In the genomic region with DNA sequence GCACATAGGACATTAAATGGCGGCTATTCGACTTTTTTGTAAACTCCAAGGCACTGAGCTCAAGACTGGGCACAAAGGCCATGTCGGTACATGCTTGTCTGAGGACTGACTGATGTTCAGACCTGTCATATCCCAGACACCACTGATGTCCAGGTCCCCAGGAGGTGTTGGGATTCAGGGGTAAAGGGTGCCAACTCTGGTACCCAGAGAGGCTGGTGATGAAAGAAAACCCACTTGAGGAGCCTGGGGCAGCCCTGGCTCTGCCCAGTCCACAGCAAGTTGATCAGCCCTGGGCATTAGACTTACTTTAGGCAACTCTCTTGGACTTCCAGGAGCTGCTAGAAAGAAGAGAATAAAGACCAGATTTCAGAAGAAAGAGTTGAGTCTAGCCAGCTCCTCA, we compare ENCODE assay signal across 25 cellular contexts. TPM values are rescaled to one million over a fixed set of nuclear protein-coding genes. Genes with fewer than 3 reads are reported as not detected.
A peak's percentile ranks its signal among the peaks of the same experiment; 100 is the strongest.
DNase-seq lines count a peak whose midpoint lies in the region; ATAC-seq and TF ChIP-seq lines count a peak whose summit lies in the region.
"Had no signal": no experiment of that assay in that cellular context is flagged by ENCODE, and none has a peak within 500 bp of the region (broad histone marks: within the 10 kb centered on the region; RNA-seq: fewer than 3 reads in every experiment).

No MANE protein-coding gene starts in this region.

- peak overlapping the region; percentile 45 for H3K27ac Mint-ChIP-seq in activated T-cell treated with anti-CD3 and anti-CD28 coated beads, Interleukin-2, amount 50 U/mL, for 72 hours
- H3K27ac Mint-ChIP-seq in dendritic cell treated with granulocyte-macrophage colony-stimulating factor and Interleukin-4, amounts not matched to agents 40 ng/mL and 50 ng/mL, for 4 days, result peak overlapping the region; percentile 79
- H3K27ac Mint-ChIP-seq in stimulated activated naive CD8-positive, alpha-beta T cell treated with anti-CD3 and anti-CD28 coated beads, Interleukin-15, Interleukin-2, amounts not matched to agents 100 ng/mL and 50 ng/mL, for 24 hours, result peak overlapping the region; percentile 34

- H3K36me3 ChIP-seq in OCI-LY7 (ENCODE audit: insufficient read depth, low read length), result peaks cover 58% of the 10 kb centered on the region
- H3K36me3 ChIP-seq: gastrocnemius medialis, ovary, thyroid gland, WERI-Rb-1 had no signal

- intact Hi-C loops in OCI-LY7 (cut with micrococcal nuclease; ENCODE audit: unreplicated experiment), result no loop called here
- intact Hi-C loops in dendritic cell treated with granulocyte-macrophage colony-stimulating factor and Interleukin-4, amounts not matched to agents 40 ng/mL and 50 ng/mL, for 4 days (cut with micrococcal nuclease), result loop anchor here (2.0 kb wide), 1 partner anchor 14 kb away; no protein-coding TSS in a partner anchor

- peak; percentile 4 to 33 for ATAC-seq in activated T-cell treated with anti-CD3 and anti-CD28 coated beads, Interleukin-2, amount 50 U/mL, for 72 hours (replicated peaks in 1 of 2)
- ATAC-seq in HG03135 (IDR thresholded peaks at IDR 0.05; ENCODE audit: unreplicated experiment), result no peak
- ATAC-seq: esophagus mucosa, gastrocnemius medialis had no signal

- no peak for TF ChIP-seq CTCF in OCI-LY7 (conservative IDR thresholded peaks at IDR 0.05; ENCODE audit: low read length)

- no peaks in the 10 kb centered on the region for H3K4me1 ChIP-seq in OCI-LY7 (ENCODE audit: insufficient read depth, low read length, poor library complexity, severe bottlenecking)
- H3K4me1 ChIP-seq: gastrocnemius medialis, thyroid gland had no signal

- H4K20me1 ChIP-seq in OCI-LY7 (ENCODE audit: insufficient read depth, low read length), result no peaks in the 10 kb centered on the region

- H3K27me3 Mint-ChIP-seq in activated T-cell treated with anti-CD3 and anti-CD28 coated beads, Interleukin-2, amount 50 U/mL, for 72 hours (ENCODE audit: low read depth), result no peaks in the 10 kb centered on the region
- no peaks in the 10 kb centered on the region for H3K27me3 Mint-ChIP-seq in dendritic cell treated with granulocyte-macrophage colony-stimulating factor and Interleukin-4, amounts not matched to agents 40 ng/mL and 50 ng/mL, for 4 days
- H3K27me3 Mint-ChIP-seq in stimulated activated naive CD8-positive, alpha-beta T cell treated with anti-CD3 and anti-CD28 coated beads, Interleukin-15, Interleukin-2, amounts not matched to agents 100 ng/mL and 50 ng/mL, for 24 hours, result no peaks in the 10 kb centered on the region

- no peaks in the 10 kb centered on the region for H3K9me3 ChIP-seq in OCI-LY7 (ENCODE audit: low read length)
- H3K9me3 ChIP-seq: gastrocnemius medialis, ovary, thyroid gland had no signal

- H2AFZ ChIP-seq in OCI-LY7 (ENCODE audit: low read length), result no peak overlapping the region

- no peak for DNase-seq in activated T-cell treated with anti-CD3 and anti-CD28 coated beads, Interleukin-2, amount 50 U/mL, for 72 hours
- DNase-seq in activated T-cell treated with anti-CD3 and anti-CD28 coated beads, Interleukin-2, amount 50 U/mL, for 1 hour, result no peak
- DNase-seq in OCI-LY7 (ENCODE audit: low spot score), result no peak
- DNase-seq in foreskin melanocyte, result no peak
- no peak for DNase-seq in activated CD4-positive, alpha-beta T cell treated with anti-CD3 and anti-CD28 coated beads for 4 hours
- DNase-seq: cerebellar nuclear complex; DMS79 treated with DMSO at 0.1 percent for 48 hours; effector CD4-positive, alpha-beta T cell; gastrocnemius medialis; KBM-7; NCI-H1930; NCI-H226; NCI-H82; ovary; right cardiac atrium; SHP77; thyroid gland; WERI-Rb-1 had no signal

- H3K4me3 Mint-ChIP-seq in activated T-cell treated with anti-CD3 and anti-CD28 coated beads, Interleukin-2, amount 50 U/mL, for 72 hours, result peak overlapping the region; percentile 21 to 50
- H3K4me3 Mint-ChIP-seq in dendritic cell treated with granulocyte-macrophage colony-stimulating factor and Interleukin-4, amounts not matched to agents 40 ng/mL and 50 ng/mL, for 4 days, result no peak overlapping the region
- H3K4me3 Mint-ChIP-seq in stimulated activated naive CD8-positive, alpha-beta T cell treated with anti-CD3 and anti-CD28 coated beads, Interleukin-15, Interleukin-2, amounts not matched to agents 100 ng/mL and 50 ng/mL, for 24 hours, result no peak overlapping the region

- H3K9me2 ChIP-seq in OCI-LY7 (ENCODE audit: insufficient read depth, low read length), result no peaks in the 10 kb centered on the region

- POLR2A ChIA-PET in OCI-LY7 (lab: Charles Lee), result interaction anchor here (0.6 to 1.3 kb wide), 2 partner anchors 11 to 74 kb away, joined by 3 read pairs; no protein-coding TSS in a partner anchor

- CTCF ChIA-PET in OCI-LY7 (lab: Charles Lee; ENCODE audit: unreplicated experiment), result no interaction called here

- peaks cover 32% of the 10 kb centered on the region for H3K4me1 Mint-ChIP-seq in activated T-cell treated with anti-CD3 and anti-CD28 coated beads, Interleukin-2, amount 50 U/mL, for 72 hours (ENCODE audit: low read depth)
- H3K4me1 Mint-ChIP-seq in dendritic cell treated with granulocyte-macrophage colony-stimulating factor and Interleukin-4, amounts not matched to agents 40 ng/mL and 50 ng/mL, for 4 days (ENCODE audit: low read depth), result peaks cover 55% of the 10 kb centered on the region
- peaks cover 30% of the 10 kb centered on the region for H3K4me1 Mint-ChIP-seq in stimulated activated naive CD8-positive, alpha-beta T cell treated with anti-CD3 and anti-CD28 coated beads, Interleukin-15, Interleukin-2, amounts not matched to agents 100 ng/mL and 50 ng/mL, for 24 hours (ENCODE audit: low read depth)

- peak overlapping the region; percentile 11 for H3K27ac ChIP-seq in OCI-LY7 (ENCODE audit: low read depth, low read length, poor library complexity, severe bottlenecking)
- H3K27ac ChIP-seq: gastrocnemius medialis, ovary, thyroid gland, WERI-Rb-1 had no signal

- H3K9me3 Mint-ChIP-seq in activated T-cell treated with anti-CD3 and anti-CD28 coated beads, Interleukin-2, amount 50 U/mL, for 72 hours, result no peaks in the 10 kb centered on the region
- H3K9me3 Mint-ChIP-seq in dendritic cell treated with granulocyte-macrophage colony-stimulating factor and Interleukin-4, amounts not matched to agents 40 ng/mL and 50 ng/mL, for 4 days, result no peaks in the 10 kb centered on the region
- no peaks in the 10 kb centered on the region for H3K9me3 Mint-ChIP-seq in stimulated activated naive CD8-positive, alpha-beta T cell treated with anti-CD3 and anti-CD28 coated beads, Interleukin-15, Interleukin-2, amounts not matched to agents 100 ng/mL and 50 ng/mL, for 24 hours

- peaks cover 0 to 7% of the 10 kb centered on the region in 2 donors for H3K36me3 Mint-ChIP-seq in activated T-cell treated with anti-CD3 and anti-CD28 coated beads, Interleukin-2, amount 50 U/mL, for 72 hours (ENCODE audit: insufficient read depth in 2 of 2)
- peaks cover 41% of the 10 kb centered on the region for H3K36me3 Mint-ChIP-seq in dendritic cell treated with granulocyte-macrophage colony-stimulating factor and Interleukin-4, amounts not matched to agents 40 ng/mL and 50 ng/mL, for 4 days (ENCODE audit: low read depth)
- H3K36me3 Mint-ChIP-seq in stimulated activated naive CD8-positive, alpha-beta T cell treated with anti-CD3 and anti-CD28 coated beads, Interleukin-15, Interleukin-2, amounts not matched to agents 100 ng/mL and 50 ng/mL, for 24 hours (ENCODE audit: low read depth), result peaks cover 13% of the 10 kb centered on the region

- H3K4me2 ChIP-seq in OCI-LY7 (ENCODE audit: low read length), result no peak overlapping the region

- no peak overlapping the region for H3K4me3 ChIP-seq in OCI-LY7 (ENCODE audit: low read depth, low read length, poor library complexity, severe bottlenecking)
- H3K4me3 ChIP-seq: gastrocnemius medialis, lung, ovary, thyroid gland had no signal

- BruUV-seq in OCI-LY7 (replicated peaks; lab: Mats Ljungman, UMichigan), result no TSS peak

- H3K79me2 ChIP-seq in OCI-LY7 (ENCODE audit: insufficient read depth, low read depth, low read length), result no peaks in the 10 kb centered on the region

RNA-seq across cellular contexts. Expression of gene SASH3, which starts 18.7 kb away (rescaled TPM):
- 100 to 1,000 TPM; 148 to 166 TPM for total RNA-seq in activated T-cell treated with anti-CD3 and anti-CD28 coated beads, Interleukin-2, amount 50 U/mL, for 72 hours
- total RNA-seq in OCI-LY7 (2014; rRNA removed; shearing (Covaris generic)), result 163 and 194 TPM in 2 replicates
- 150 and 157 TPM in 2 replicates for total RNA-seq in OCI-LY7 (2022)
- total RNA-seq: H1, kidney epithelial cell had no signal

RNA-seq across cellular contexts. Expression of gene ZDHHC9, which starts 45.2 kb away (rescaled TPM):
- total RNA-seq in activated T-cell treated with anti-CD3 and anti-CD28 coated beads, Interleukin-2, amount 50 U/mL, for 72 hours, result 10 to 100 TPM; 12.6 to 12.8 TPM
- total RNA-seq in OCI-LY7 (2014; rRNA removed; shearing (Covaris generic)), result 5.0 and 8.2 TPM in 2 replicates
- total RNA-seq in OCI-LY7 (2022), result 10.0 and 11.3 TPM in 2 replicates

RNA-seq across cellular contexts. Expression of gene XPNPEP2, which starts 59.7 kb away (rescaled TPM):
- total RNA-seq in activated T-cell treated with anti-CD3 and anti-CD28 coated beads, Interleukin-2, amount 50 U/mL, for 72 hours, result under 1 TPM; 0.24 to 0.42 TPM
- not detected in 2 replicates for total RNA-seq in OCI-LY7 (2014; rRNA removed; shearing (Covaris generic))
- total RNA-seq in OCI-LY7 (2022), result not detected in 2 replicates
- total RNA-seq: H1, kidney epithelial cell had no signal

Comparison
In these comparisons a context has a peak if more than half of its experiments do, and no peak if none do; other contexts are left out.
1. H3K4me3 Mint-ChIP-seq: peak in activated T-cell treated with anti-CD3 and anti-CD28 coated beads, Interleukin-2, amount 50 U/mL, for 72 hours (2 of 2); none in dendritic cell treated with granulocyte-macrophage colony-stimulating factor and Interleukin-4, amounts not matched to agents 40 ng/mL and 50 ng/mL, for 4 days (single experiment) and stimulated activated naive CD8-positive, alpha-beta T cell treated with anti-CD3 and anti-CD28 coated beads, Interleukin-15, Interleukin-2, amounts not matched to agents 100 ng/mL and 50 ng/mL, for 24 hours (single experiment).
2. Peak in every context shown above with its lines, with median percentiles within 50 percentile points of each other: H3K27ac Mint-ChIP-seq.